ENCODE assay signal across 26 cellular contexts in the genomic region with DNA sequence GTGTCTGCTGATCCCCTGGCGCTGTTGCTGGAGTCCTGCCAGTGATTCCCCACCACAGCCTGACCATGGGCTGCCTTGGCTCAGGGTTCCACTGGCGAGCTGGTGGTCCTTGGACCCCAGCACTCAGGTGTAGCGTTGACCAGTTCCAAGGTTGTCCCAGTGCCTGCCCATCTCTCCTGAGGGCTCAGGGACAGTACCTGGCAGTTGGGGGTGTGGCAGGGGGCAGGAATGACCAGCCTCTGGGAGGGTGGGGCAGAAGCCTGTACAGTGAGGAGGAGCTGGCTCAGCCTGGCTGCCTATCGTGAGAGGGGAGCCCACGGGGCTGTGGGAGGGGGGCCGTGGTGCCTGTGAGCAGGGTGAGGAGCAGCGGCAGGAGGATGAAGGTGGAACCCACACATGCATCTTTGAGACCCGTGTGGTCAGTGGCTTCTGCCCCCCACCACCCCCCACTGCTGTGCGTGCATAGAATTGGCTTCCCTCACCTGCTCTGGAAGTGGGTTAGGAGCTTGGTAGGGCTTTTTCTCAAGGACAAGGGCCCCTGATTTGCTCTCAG. TPM values are rescaled to one million over a fixed set of nuclear protein-coding genes. Genes with fewer than 3 reads are reported as not detected.
"Had no signal": no experiment of that assay in that cellular context is flagged by ENCODE, and none has a peak within 500 bp of the region (broad histone marks: within the 10 kb centered on the region; RNA-seq: fewer than 3 reads in every experiment).

No MANE protein-coding gene starts in this region.

- H3K4me1 ChIP-seq: colonic mucosa had no signal

- ATAC-seq: activated CD4-positive, alpha-beta T cell treated with anti-CD3 and anti-CD28 coated beads for 36 hours; activated CD8-positive, alpha-beta memory T cell treated with anti-CD3 and anti-CD28 coated beads, Interleukin-2, amount 10 ng/mL, durations not matched to agents 7 days and 5 days; activated CD8-positive, alpha-beta T cell treated with anti-CD3 and anti-CD28 coated beads, Interleukin-2, amount 10 ng/mL, durations not matched to agents 7 days and 5 days; activated T-cell treated with anti-CD3 and anti-CD28 coated beads, Interleukin-2, amount 50 U/mL, for 72 hours; esophagus mucosa had no signal

- H3K4me3 ChIP-seq: colonic mucosa had no signal

- DNase-seq: activated CD4-positive, alpha-beta memory T cell treated with anti-CD3 and anti-CD28 coated beads for 36 hours; activated CD4-positive, alpha-beta T cell treated with anti-CD3 and anti-CD28 coated beads for 36 hours; activated CD4-positive, alpha-beta T cell treated with anti-CD3 and anti-CD28 coated beads, Interleukin-2, amount 10 ng/mL, durations not matched to agents 24 days and 14 days; activated CD4-positive, CD25-positive, alpha-beta regulatory T cell; activated CD4-positive, CD25-positive, alpha-beta regulatory T cell treated with anti-CD3 and anti-CD28 coated beads, Interleukin-2, amount 50 U/mL, for 72 hours; activated CD8-positive, alpha-beta memory T cell treated with anti-CD3 and anti-CD28 coated beads, Interleukin-2, amount 10 ng/mL, durations not matched to agents 7 days and 5 days; activated CD8-positive, alpha-beta memory T cell treated with anti-CD3 and anti-CD28 coated beads, Interleukin-2, amount 50 U/mL, for 48 hours; activated CD8-positive, alpha-beta T cell treated with anti-CD3 and anti-CD28 coated beads, Interleukin-2, amount 10 ng/mL, durations not matched to agents 7 days and 5 days; activated gamma-delta T cell treated with Interleukin-2 at 50 U/mL for 16 hours; activated naive CD4-positive, alpha-beta T cell treated with anti-CD3 and anti-CD28 coated beads, Interleukin-2, amount 50 U/mL, for 16 hours; activated naive CD4-positive, alpha-beta T cell treated with Interleukin-2 at 50 U/mL for 16 hours; activated T-cell treated with anti-CD3 and anti-CD28 coated beads for 4 hours; activated T-cell treated with anti-CD3 and anti-CD28 coated beads, Interleukin-2, amount 50 U/mL, for 24 hours; activated T-cell treated with anti-CD3 and anti-CD28 coated beads, Interleukin-2, amount 50 U/mL, for 72 hours; amniotic stem cell; anterior cingulate cortex; brain microvascular endothelial cell; caudate nucleus; colonic mucosa; effector CD8-positive, alpha-beta T cell; endodermal cell; foreskin fibroblast; head of caudate nucleus; T-helper 2 cell had no signal

- H3K27ac ChIP-seq: brain microvascular endothelial cell, colonic mucosa had no signal

- H3K36me3 ChIP-seq: colonic mucosa had no signal

- H3K27me3 ChIP-seq: brain microvascular endothelial cell, colonic mucosa had no signal

- H3K9me3 ChIP-seq: colonic mucosa had no signal

RNA-seq across cellular contexts. Expression of a gene that starts 12.6 kb away (rescaled TPM):
- total RNA-seq: epithelial cell of proximal tubule had no signal
